Comparison of ENCODE assay signal across 26 cellular contexts in genomic region chrX:139297638-139298037, GRCh38.
"Had no signal": no experiment of that assay in that cellular context is flagged by ENCODE, and none has a peak within 500 bp of the region (broad histone marks: within the 10 kb centered on the region; RNA-seq: fewer than 3 reads in every experiment).

No MANE protein-coding gene starts in this region.

- H3K27ac ChIP-seq: HL-60, KMS-11 had no signal

- H3K36me3 Mint-ChIP-seq: IgD-negative memory B cell had no signal

- H3K9me3 ChIP-seq: SK-N-SH had no signal

- H3K9me2 ChIP-seq: SK-N-SH had no signal

- H3K4me1 Mint-ChIP-seq: IgD-negative memory B cell had no signal

- ATAC-seq: K562 had no signal

- H3K27ac Mint-ChIP-seq: IgD-negative memory B cell had no signal

- H3K4me3 ChIP-seq: K562 had no signal

- H3K4me3 Mint-ChIP-seq: IgD-negative memory B cell had no signal

- H3K9ac ChIP-seq: KMS-11, SK-N-SH had no signal

- FAIRE-seq: HTR-8/SVneo, K562, RCC 7860 had no signal

- H3K27me3 Mint-ChIP-seq: IgD-negative memory B cell had no signal

- H3K4me2 ChIP-seq: KMS-11, SK-N-SH had no signal

- H3K9me3 Mint-ChIP-seq: IgD-negative memory B cell had no signal

- DNase-seq: Kasumi-1, MV-4-11, NCI-H1048, NCI-H1105, NCI-H1417, NCI-H1436 treated with DMSO at 0.1 percent for 48 hours, NCI-H1694, NCI-H187 treated with DMSO at 0.1 percent for 48 hours, NCI-H2029 treated with DMSO at 0.1 percent for 48 hours, NCI-H2227 treated with DMSO at 0.1 percent for 48 hours, NCI-H446, NCI-H510A, NCI-H524 treated with DMSO at 0.1 percent for 48 hours, NCI-H69, NCI-H774, Right ventricle myocardium superior, RPMI8226, SIG-M5, SK-N-SH, SW 1271 had no signal
